ENCODE assay signal across 15 cellular contexts in the genomic region with DNA sequence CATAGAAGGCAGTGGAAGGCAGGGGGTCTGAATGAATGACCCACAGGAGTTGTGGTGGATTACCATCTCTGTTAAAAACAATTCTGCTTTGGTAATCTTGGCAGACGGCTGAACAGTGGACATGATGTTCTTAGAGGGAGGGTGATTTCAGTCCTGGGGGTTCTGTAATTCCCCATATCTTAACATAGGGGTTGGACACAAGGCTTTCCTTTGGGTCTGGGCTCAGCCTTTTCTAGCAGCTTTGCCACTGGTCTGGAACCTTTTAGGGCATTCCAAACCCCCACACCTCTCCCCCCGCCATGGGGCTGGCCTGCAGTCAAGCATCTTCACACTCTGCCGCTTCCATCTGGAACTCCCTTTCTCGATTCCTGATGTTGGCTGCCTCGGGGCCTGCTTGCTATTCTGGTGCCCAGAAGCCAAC. TPM values are rescaled to one million over a fixed set of nuclear protein-coding genes. Genes with fewer than 3 reads are reported as not detected.
A peak's percentile ranks its signal among the peaks of the same experiment; 100 is the strongest.
DNase-seq lines count a peak whose midpoint lies in the region; TF ChIP-seq lines count a peak whose summit lies in the region.
"Had no signal": no experiment of that assay in that cellular context is flagged by ENCODE, and none has a peak within 500 bp of the region (broad histone marks: within the 10 kb centered on the region; RNA-seq: fewer than 3 reads in every experiment).

No MANE protein-coding gene starts in this region.

- H3K9ac ChIP-seq in rectal smooth muscle tissue (ENCODE audit: low read length) (no peak overlapping the region), endodermal cell (ENCODE audit: extremely low read depth, low read length, poor library complexity, severe bottlenecking) (no peak overlapping the region)

- no peaks in the 10 kb centered on the region for H3K9me3 ChIP-seq in ascending aorta
- H3K9me3 ChIP-seq in endodermal cell (ENCODE audit: control insufficient read depth, low read length), result no peaks in the 10 kb centered on the region
- H3K9me3 ChIP-seq: mucosa of descending colon had no signal

- no peak overlapping the region for H3K27ac Mint-ChIP-seq in endodermal cell
- H3K27ac Mint-ChIP-seq in activated CD4-positive, alpha-beta memory T cell treated with anti-CD3 and anti-CD28 coated beads for 36 hours, result no peak overlapping the region
- H3K27ac Mint-ChIP-seq: activated B cell treated with CpG ODN at 0.5 μM for 24 hours; stimulated activated naive B cell treated with anti-CD40 and anti-IgM and Interleukin-4, amounts not matched to agents 10 μg/mL and 1 μg/mL and 100 μg/mL, for 72 hours had no signal

- DNase-seq in Ammon's horn (ENCODE audit: low spot score), result peak; percentile 45
- DNase-seq in ascending aorta (ENCODE audit: low spot score in 2 of 2), result peak in 1 of 2 donors; percentile 86
- DNase-seq in cardiac septum (ENCODE audit: low spot score), result peak; percentile 83
- no peak for DNase-seq in endodermal cell
- DNase-seq in activated CD4-positive, alpha-beta memory T cell treated with anti-CD3 and anti-CD28 coated beads for 36 hours, result no peak
- DNase-seq in LoVo (ENCODE audit: low spot score), result no peak
- no peak for DNase-seq in activated CD8-positive, alpha-beta memory T cell treated with anti-CD3 and anti-CD28 coated beads for 24 hours
- DNase-seq: activated B cell treated with CpG ODN at 0.5 μM for 24 hours; erythroblast; mucosa of descending colon; NCI-H1105; NCI-H226; stimulated activated naive B cell treated with anti-CD40 and anti-IgM and Interleukin-4, amounts not matched to agents 10 μg/mL and 1 μg/mL and 100 μg/mL, for 72 hours had no signal

- peak overlapping the region; percentile 64 to 89 for H3K27ac ChIP-seq in ascending aorta
- peak overlapping the region; percentile 76 for H3K27ac ChIP-seq in rectal smooth muscle tissue (ENCODE audit: low read depth, low read length)
- H3K27ac ChIP-seq in endodermal cell (ENCODE audit: low read depth, low read length), result no peak overlapping the region

- WGBS in endodermal cell (ENCODE audit: insufficient coverage in 1 of 2, insufficient read length in 1 of 2), 2 experiments, result 89 to 93% methylated on average over 3 to 5 of the region's 5 CpGs

- no peaks in the 10 kb centered on the region for H3K36me3 ChIP-seq in ascending aorta
- H3K36me3 ChIP-seq in rectal smooth muscle tissue (ENCODE audit: control insufficient read depth, insufficient read depth, low read length), result no peaks in the 10 kb centered on the region
- H3K36me3 ChIP-seq in endodermal cell (ENCODE audit: control insufficient read depth, insufficient read depth, low read length), result no peaks in the 10 kb centered on the region

- H3K4me1 ChIP-seq in ascending aorta, result peaks cover 18 to 66% of the 10 kb centered on the region in 2 donors
- H3K4me1 ChIP-seq in rectal smooth muscle tissue (ENCODE audit: control insufficient read depth, insufficient read depth, low read length), result peaks cover 11% of the 10 kb centered on the region
- H3K4me1 ChIP-seq in endodermal cell (ENCODE audit: control insufficient read depth, insufficient read depth, low read length), result peaks cover 6% of the 10 kb centered on the region

- no peaks in the 10 kb centered on the region for H3K9me3 Mint-ChIP-seq in endodermal cell
- H3K9me3 Mint-ChIP-seq in activated CD4-positive, alpha-beta memory T cell treated with anti-CD3 and anti-CD28 coated beads for 36 hours, result no peaks in the 10 kb centered on the region
- H3K9me3 Mint-ChIP-seq: activated B cell treated with CpG ODN at 0.5 μM for 24 hours; stimulated activated naive B cell treated with anti-CD40 and anti-IgM and Interleukin-4, amounts not matched to agents 10 μg/mL and 1 μg/mL and 100 μg/mL, for 72 hours had no signal

- intact Hi-C loops in ascending aorta (cut with DNase I) (no loop called here), cardiac septum (cut with DNase I) (loop anchor here (1.0 to 2.0 kb wide), 2 partner anchors 14 to 24 kb away; no protein-coding TSS in a partner anchor)
- intact Hi-C loops in activated CD4-positive, alpha-beta memory T cell treated with anti-CD3 and anti-CD28 coated beads for 36 hours (cut with micrococcal nuclease), result no loop called here

- H3K27me3 Mint-ChIP-seq in endodermal cell (ENCODE audit: insufficient read depth), result no peaks in the 10 kb centered on the region
- H3K27me3 Mint-ChIP-seq in activated CD4-positive, alpha-beta memory T cell treated with anti-CD3 and anti-CD28 coated beads for 36 hours, result no peaks in the 10 kb centered on the region

- no peaks in the 10 kb centered on the region for H3K36me3 Mint-ChIP-seq in endodermal cell (ENCODE audit: low read depth)
- no peaks in the 10 kb centered on the region for H3K36me3 Mint-ChIP-seq in activated CD4-positive, alpha-beta memory T cell treated with anti-CD3 and anti-CD28 coated beads for 36 hours
- H3K36me3 Mint-ChIP-seq: stimulated activated naive B cell treated with anti-CD40 and anti-IgM and Interleukin-4, amounts not matched to agents 10 μg/mL and 1 μg/mL and 100 μg/mL, for 72 hours had no signal

- no peak for TF ChIP-seq CTCF in ascending aorta (IDR thresholded peaks at IDR 0.05)
- TF ChIP-seq CTCF in endodermal cell (conservative IDR thresholded peaks at IDR 0.05), result no peak

- H3K4me3 ChIP-seq in ascending aorta (no peak overlapping the region), rectal smooth muscle tissue (ENCODE audit: low read length) (no peak overlapping the region), endodermal cell (ENCODE audit: low read length) (no peak overlapping the region)
- H3K4me3 ChIP-seq: GM12878, mucosa of descending colon had no signal

- H3K27me3 ChIP-seq in ascending aorta (no peaks in the 10 kb centered on the region), rectal smooth muscle tissue (ENCODE audit: control insufficient read depth, insufficient read depth, low read length) (no peaks in the 10 kb centered on the region), endodermal cell (ENCODE audit: control insufficient read depth, insufficient read depth, low read length, poor library complexity, severe bottlenecking) (no peaks in the 10 kb centered on the region)

- H3K4me3 Mint-ChIP-seq in endodermal cell, result no peak overlapping the region
- H3K4me3 Mint-ChIP-seq in activated CD4-positive, alpha-beta memory T cell treated with anti-CD3 and anti-CD28 coated beads for 36 hours, result no peak overlapping the region
- H3K4me3 Mint-ChIP-seq: activated B cell treated with CpG ODN at 0.5 μM for 24 hours; stimulated activated naive B cell treated with anti-CD40 and anti-IgM and Interleukin-4, amounts not matched to agents 10 μg/mL and 1 μg/mL and 100 μg/mL, for 72 hours had no signal

- peaks cover 11% of the 10 kb centered on the region for H3K4me1 Mint-ChIP-seq in endodermal cell
- no peaks in the 10 kb centered on the region for H3K4me1 Mint-ChIP-seq in activated CD4-positive, alpha-beta memory T cell treated with anti-CD3 and anti-CD28 coated beads for 36 hours (ENCODE audit: low read depth)
- H3K4me1 Mint-ChIP-seq: activated B cell treated with CpG ODN at 0.5 μM for 24 hours; stimulated activated naive B cell treated with anti-CD40 and anti-IgM and Interleukin-4, amounts not matched to agents 10 μg/mL and 1 μg/mL and 100 μg/mL, for 72 hours had no signal

- CTCF ChIA-PET in activated CD4-positive, alpha-beta memory T cell treated with anti-CD3 and anti-CD28 coated beads for 36 hours (lab: Charles Lee), result no interaction called here

- POLR2A ChIA-PET in activated CD4-positive, alpha-beta memory T cell treated with anti-CD3 and anti-CD28 coated beads for 36 hours (lab: Charles Lee), result no interaction called here

RNA-seq across cellular contexts. Expression of a gene that starts 50.3 kb away (rescaled TPM):
- total RNA-seq in ascending aorta (493 TPM), cardiac septum (1,531 TPM), endodermal cell (1,000 to 10,000 TPM; 2,589 to 2,765 TPM)
- polyA plus RNA-seq in endodermal cell (2013, experiment 1 of 2), result 1,971 TPM
- polyA plus RNA-seq in endodermal cell (2013, experiment 2 of 2), result 1,927 TPM
- 1,000 to 10,000 TPM; 4,165 to 4,237 TPM for total RNA-seq in activated CD4-positive, alpha-beta memory T cell treated with anti-CD3 and anti-CD28 coated beads for 36 hours

Comparison
In these comparisons a context has a peak if more than half of its experiments do, and no peak if none do; other contexts are left out.
1. DNase-seq: peak in Ammon's horn (single experiment) and cardiac septum (single experiment); none in endodermal cell (single experiment), activated CD4-positive, alpha-beta memory T cell treated with anti-CD3 and anti-CD28 coated beads for 36 hours (single experiment), LoVo (single experiment) and activated CD8-positive, alpha-beta memory T cell treated with anti-CD3 and anti-CD28 coated beads for 24 hours (single experiment).